In the genomic region with DNA sequence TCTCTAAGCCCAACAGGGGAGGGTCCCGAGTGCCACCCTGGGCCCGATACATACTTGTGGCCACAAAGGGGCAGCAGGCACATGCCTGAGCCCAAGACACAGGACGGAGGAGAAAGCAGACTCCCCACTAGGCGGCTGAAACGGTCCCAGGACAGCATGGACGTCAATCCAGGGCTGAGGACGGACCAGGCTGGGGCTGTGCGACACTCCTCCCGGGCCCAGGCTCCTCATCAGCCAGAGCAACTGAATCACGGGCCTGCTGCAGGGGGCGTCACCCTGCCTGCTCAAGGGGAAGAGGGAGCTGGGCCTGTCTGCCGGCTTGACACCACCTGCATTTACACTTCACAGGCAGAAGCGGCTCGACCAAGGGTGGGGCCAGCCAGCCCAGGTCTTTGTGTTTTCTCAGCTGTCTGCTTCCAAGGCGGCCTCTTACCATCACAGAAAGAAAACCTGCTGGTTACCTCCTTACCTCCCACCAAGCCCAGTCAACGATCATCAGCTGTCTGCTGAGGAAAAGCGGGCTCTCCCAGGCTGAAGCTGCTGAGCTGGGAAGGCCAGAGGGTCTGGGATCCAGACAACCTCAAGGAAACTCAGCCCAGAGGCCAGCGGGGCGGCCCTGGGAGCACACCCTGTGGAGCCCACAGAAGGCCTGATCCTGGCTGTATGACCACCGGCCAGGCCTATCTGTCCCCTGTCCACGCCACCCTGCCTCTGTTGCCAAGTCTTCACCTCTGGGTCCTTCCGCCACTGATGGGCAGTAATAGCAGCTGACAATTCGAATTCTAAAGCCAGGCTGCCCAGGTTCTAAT, we compare ENCODE assay signal across 12 cellular contexts. TPM values are rescaled to one million over a fixed set of nuclear protein-coding genes. Genes with fewer than 3 reads are reported as not detected.
A peak's percentile ranks its signal among the peaks of the same experiment; 100 is the strongest.
DNase-seq lines count a peak whose midpoint lies in the region; ATAC-seq and TF ChIP-seq lines count a peak whose summit lies in the region.
"Had no signal": no experiment of that assay in that cellular context is flagged by ENCODE, and none has a peak within 500 bp of the region (broad histone marks: within the 10 kb centered on the region; RNA-seq: fewer than 3 reads in every experiment).

No MANE protein-coding gene starts in this region.

- no peaks in the 10 kb centered on the region for H3K4me1 ChIP-seq in OCI-LY7 (ENCODE audit: insufficient read depth, low read length, poor library complexity, severe bottlenecking)
- no peaks in the 10 kb centered on the region for H3K4me1 ChIP-seq in hepatocyte (ENCODE audit: insufficient read depth)

- H4K20me1 ChIP-seq in OCI-LY7 (ENCODE audit: insufficient read depth, low read length) = no peaks in the 10 kb centered on the region
- H4K20me1 ChIP-seq in hepatocyte (ENCODE audit: insufficient read depth, poor library complexity, severe bottlenecking) = no peaks in the 10 kb centered on the region

- DNase-seq in DMS79 treated with DMSO at 0.1 percent for 48 hours (lab: John Stamatoyannopoulos, UW) (peak; percentile 4), DMS79 (lab: John Stamatoyannopoulos, UW) (no peak), OCI-LY7 (ENCODE audit: low spot score) (no peak), hepatocyte (ENCODE audit: low spot score) (peak; percentile 73), NCI-H1105 (lab: John Stamatoyannopoulos, UW) (no peak)
- no peak for DNase-seq in stimulated activated effector memory CD8-positive, alpha-beta T cell treated with anti-CD3 and anti-CD28 coated beads, Interleukin-12 subunit alpha, Interleukin-12 subunit beta, amount 100 ng/mL, for 72 hours (ENCODE audit: low spot score in 2 of 2)
- DNase-seq in stimulated activated naive CD4-positive, alpha-beta T cell treated with Interleukin-2 at 50 U/mL for 16 hours (lab: John Stamatoyannopoulos, UW) = no peak
- DNase-seq: activated B cell treated with CpG ODN at 0.5 μM for 24 hours; MG63; naive thymus-derived CD8-positive, alpha-beta T cell had no signal

- no TSS peak for BruUV-seq in OCI-LY7 (replicated peaks; lab: Mats Ljungman, UMichigan)

- H3K4me3 Mint-ChIP-seq in stimulated activated effector memory CD8-positive, alpha-beta T cell treated with anti-CD3 and anti-CD28 coated beads, Interleukin-12 subunit alpha, Interleukin-12 subunit beta, amount 100 ng/mL, for 72 hours = no peak overlapping the region
- H3K4me3 Mint-ChIP-seq: activated B cell treated with CpG ODN at 0.5 μM for 24 hours; naive thymus-derived CD8-positive, alpha-beta T cell; stimulated activated naive CD8-positive, alpha-beta T cell treated with anti-CD3 and anti-CD28 coated beads, Interleukin-15, Interleukin-2, amounts not matched to agents 100 ng/mL and 50 ng/mL, for 24 hours had no signal

- H3K9me2 ChIP-seq in OCI-LY7 (ENCODE audit: insufficient read depth, low read length) (no peaks in the 10 kb centered on the region), hepatocyte (replicated peaks; ENCODE audit: insufficient read depth) (no peaks in the 10 kb centered on the region)

- no peak overlapping the region for H3K4me3 ChIP-seq in OCI-LY7 (ENCODE audit: low read depth, low read length, poor library complexity, severe bottlenecking)
- no peak overlapping the region for H3K4me3 ChIP-seq in hepatocyte
- H3K4me3 ChIP-seq: MG63 had no signal

- H2AFZ ChIP-seq in OCI-LY7 (ENCODE audit: low read length) (no peak overlapping the region), hepatocyte (no peak overlapping the region)

- WGBS in hepatocyte (ENCODE audit: low lambda C conversion rate, missing lambda C conversion rate) = 45% methylated on average over 23 of the region's 23 CpGs

- no peaks in the 10 kb centered on the region for H3K9me3 ChIP-seq in OCI-LY7 (ENCODE audit: low read length)
- no peaks in the 10 kb centered on the region for H3K9me3 ChIP-seq in hepatocyte (ENCODE audit: low read depth)
- H3K9me3 ChIP-seq: MG63 had no signal

- H3K27ac Mint-ChIP-seq in stimulated activated effector memory CD8-positive, alpha-beta T cell treated with anti-CD3 and anti-CD28 coated beads, Interleukin-12 subunit alpha, Interleukin-12 subunit beta, amount 100 ng/mL, for 72 hours = no peak overlapping the region
- H3K27ac Mint-ChIP-seq: activated B cell treated with CpG ODN at 0.5 μM for 24 hours; naive thymus-derived CD8-positive, alpha-beta T cell; stimulated activated naive CD8-positive, alpha-beta T cell treated with anti-CD3 and anti-CD28 coated beads, Interleukin-15, Interleukin-2, amounts not matched to agents 100 ng/mL and 50 ng/mL, for 24 hours had no signal

- TF ChIP-seq CTCF in OCI-LY7 (conservative IDR thresholded peaks at IDR 0.05; ENCODE audit: low read length) (0 out of 2 replicates have a peak, but pooled peaks have one; percentile 25), hepatocyte (IDR thresholded peaks at IDR 0.05; ENCODE audit: poor library complexity) (peak; percentile 50)

- no peaks in the 10 kb centered on the region for H3K36me3 Mint-ChIP-seq in stimulated activated effector memory CD8-positive, alpha-beta T cell treated with anti-CD3 and anti-CD28 coated beads, Interleukin-12 subunit alpha, Interleukin-12 subunit beta, amount 100 ng/mL, for 72 hours
- H3K36me3 Mint-ChIP-seq: naive thymus-derived CD8-positive, alpha-beta T cell had no signal

- no peaks in the 10 kb centered on the region for H3K4me1 Mint-ChIP-seq in stimulated activated effector memory CD8-positive, alpha-beta T cell treated with anti-CD3 and anti-CD28 coated beads, Interleukin-12 subunit alpha, Interleukin-12 subunit beta, amount 100 ng/mL, for 72 hours
- H3K4me1 Mint-ChIP-seq: activated B cell treated with CpG ODN at 0.5 μM for 24 hours; naive thymus-derived CD8-positive, alpha-beta T cell had no signal

- POLR2A ChIA-PET in OCI-LY7 (lab: Charles Lee) = no interaction called here

- H3K4me2 ChIP-seq in OCI-LY7 (ENCODE audit: low read length) (no peak overlapping the region), hepatocyte (no peak overlapping the region)

- intact Hi-C loops in OCI-LY7 (cut with micrococcal nuclease; ENCODE audit: unreplicated experiment) = no loop called here

- CTCF ChIA-PET in OCI-LY7 (lab: Charles Lee; ENCODE audit: unreplicated experiment) = no interaction called here

- no peak overlapping the region for H3K27ac ChIP-seq in OCI-LY7 (ENCODE audit: low read depth, low read length, poor library complexity, severe bottlenecking)
- H3K27ac ChIP-seq in hepatocyte = no peak overlapping the region

- H3K36me3 ChIP-seq in OCI-LY7 (ENCODE audit: insufficient read depth, low read length) (no peaks in the 10 kb centered on the region), hepatocyte (replicated peaks; ENCODE audit: insufficient read depth, low read depth) (no peaks in the 10 kb centered on the region)

- no peaks in the 10 kb centered on the region for H3K9me3 Mint-ChIP-seq in stimulated activated effector memory CD8-positive, alpha-beta T cell treated with anti-CD3 and anti-CD28 coated beads, Interleukin-12 subunit alpha, Interleukin-12 subunit beta, amount 100 ng/mL, for 72 hours
- H3K9me3 Mint-ChIP-seq: activated B cell treated with CpG ODN at 0.5 μM for 24 hours; naive thymus-derived CD8-positive, alpha-beta T cell; stimulated activated naive CD8-positive, alpha-beta T cell treated with anti-CD3 and anti-CD28 coated beads, Interleukin-15, Interleukin-2, amounts not matched to agents 100 ng/mL and 50 ng/mL, for 24 hours had no signal

- H3K79me2 ChIP-seq in OCI-LY7 (ENCODE audit: insufficient read depth, low read depth, low read length) (no peaks in the 10 kb centered on the region), hepatocyte (no peaks in the 10 kb centered on the region)

- ATAC-seq in stimulated activated effector memory CD8-positive, alpha-beta T cell treated with anti-CD3 and anti-CD28 coated beads, Interleukin-12 subunit alpha, Interleukin-12 subunit beta, amount 100 ng/mL, for 72 hours = peak; percentile 42
- no peak for ATAC-seq in HG02798 (IDR thresholded peaks at IDR 0.05; ENCODE audit: poor library complexity, unreplicated experiment)
- ATAC-seq: naive thymus-derived CD8-positive, alpha-beta T cell had no signal

- H3K27me3 ChIP-seq in hepatocyte = no peaks in the 10 kb centered on the region
- H3K27me3 ChIP-seq: MG63 had no signal

RNA-seq across cellular contexts. Expression of gene KIFC3, which starts 26.4 kb away (rescaled TPM):
- total RNA-seq in OCI-LY7 (2014; rRNA removed; shearing (Covaris generic)) = not detected in 2 replicates
- 0.61 TPM in 1 of 2 replicates, not detected in the other for total RNA-seq in OCI-LY7 (2022)
- 41.4 and 49.7 TPM in 2 replicates for total RNA-seq in hepatocyte
- 55.3 and 66.5 TPM in 2 replicates for polyA plus RNA-seq in hepatocyte

RNA-seq across cellular contexts. Expression of gene KATNB1, which starts 40.3 kb away (rescaled TPM):
- 25.8 and 37.4 TPM in 2 replicates for total RNA-seq in OCI-LY7 (2014; rRNA removed; shearing (Covaris generic))
- total RNA-seq in OCI-LY7 (2022) = 43.0 and 43.5 TPM in 2 replicates
- 8.9 and 12.3 TPM in 2 replicates for total RNA-seq in hepatocyte
- 15.3 and 19.0 TPM in 2 replicates for polyA plus RNA-seq in hepatocyte

Comparison
In these comparisons a context has a peak if more than half of its experiments do, and no peak if none do; other contexts are left out.
1. DNase-seq: peak in DMS79 treated with DMSO at 0.1 percent for 48 hours (single experiment) and hepatocyte (single experiment); none in DMS79 (single experiment), OCI-LY7 (single experiment), stimulated activated effector memory CD8-positive, alpha-beta T cell treated with anti-CD3 and anti-CD28 coated beads, Interleukin-12 subunit alpha, Interleukin-12 subunit beta, amount 100 ng/mL, for 72 hours (0 of 2), NCI-H1105 (single experiment) and stimulated activated naive CD4-positive, alpha-beta T cell treated with Interleukin-2 at 50 U/mL for 16 hours (single experiment).
2. RNA of gene KIFC3, which starts 26.4 kb away (total RNA-seq): 41.4 to 49.7 TPM in hepatocyte; 0.61 TPM in OCI-LY7; every median in the first group is over 10 times any median in the second.